ENCODE assay signal across 1 cellular context in the genomic region with DNA sequence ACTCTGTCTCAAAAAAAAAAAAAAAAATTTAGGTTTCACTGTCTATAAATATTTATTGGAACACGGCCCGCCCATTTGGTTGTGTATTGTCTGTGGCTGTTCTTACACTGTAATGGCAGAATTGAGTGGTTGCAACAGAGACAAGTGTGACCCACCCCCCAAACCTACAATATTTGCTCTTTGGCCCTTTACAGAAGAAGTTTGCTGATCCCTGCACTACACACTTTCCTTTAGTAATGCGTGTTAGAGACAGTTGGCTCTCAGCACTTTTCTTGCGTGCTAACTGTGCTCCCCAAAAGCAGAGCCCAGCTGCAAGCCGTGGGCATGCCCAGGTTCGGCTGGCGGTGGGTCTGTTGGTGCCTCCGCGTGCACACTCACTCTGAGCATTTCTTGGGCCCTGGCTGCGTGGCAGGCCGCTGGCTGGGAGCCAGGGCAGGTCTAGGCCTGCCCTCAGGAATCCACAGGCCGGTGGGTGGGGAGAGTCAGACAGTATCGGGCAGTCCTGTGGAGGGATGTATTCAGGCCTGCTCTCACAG.
A peak's percentile ranks its signal among the peaks of the same experiment; 100 is the strongest.
TF ChIP-seq lines count a peak whose summit lies in the region.

No MANE protein-coding gene starts in this region.

TF ChIP-seq in HCT116, 20 proteins besides CTCF, POLR2A, EP300 and RAD21 (continued from another document):
- TF ChIP-seq, protein P1, sequence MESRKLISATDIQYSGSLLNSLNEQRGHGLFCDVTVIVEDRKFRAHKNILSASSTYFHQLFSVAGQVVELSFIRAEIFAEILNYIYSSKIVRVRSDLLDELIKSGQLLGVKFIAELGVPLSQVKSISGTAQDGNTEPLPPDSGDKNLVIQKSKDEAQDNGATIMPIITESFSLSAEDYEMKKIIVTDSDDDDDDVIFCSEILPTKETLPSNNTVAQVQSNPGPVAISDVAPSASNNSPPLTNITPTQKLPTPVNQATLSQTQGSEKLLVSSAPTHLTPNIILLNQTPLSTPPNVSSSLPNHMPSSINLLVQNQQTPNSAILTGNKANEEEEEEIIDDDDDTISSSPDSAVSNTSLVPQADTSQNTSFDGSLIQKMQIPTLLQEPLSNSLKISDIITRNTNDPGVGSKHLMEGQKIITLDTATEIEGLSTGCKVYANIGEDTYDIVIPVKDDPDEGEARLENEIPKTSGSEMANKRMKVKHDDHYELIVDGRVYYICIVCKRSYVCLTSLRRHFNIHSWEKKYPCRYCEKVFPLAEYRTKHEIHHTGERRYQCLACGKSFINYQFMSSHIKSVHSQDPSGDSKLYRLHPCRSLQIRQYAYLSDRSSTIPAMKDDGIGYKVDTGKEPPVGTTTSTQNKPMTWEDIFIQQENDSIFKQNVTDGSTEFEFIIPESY (IDR thresholded peaks at IDR 0.05; ENCODE audit: extremely low read depth, insufficient replicate concordance, low read length), result no peak
- TF ChIP-seq CEBPB (IDR thresholded peaks at IDR 0.05; ENCODE audit: low read depth) (no peak), ZFX (IDR thresholded peaks at IDR 0.05) (no peak), SIN3A (IDR thresholded peaks at IDR 0.05; ENCODE audit: low read depth) (no peak), EZH2 (IDR thresholded peaks at IDR 0.05) (no peak), YY1 (IDR thresholded peaks at IDR 0.05; ENCODE audit: extremely low read depth, insufficient replicate concordance, low read depth, low read length) (no peak), SP1 (IDR thresholded peaks at IDR 0.05; ENCODE audit: low read depth) (peak; percentile 32; the same call in 1 of the 2 replicates), ZNF274 (IDR thresholded peaks at IDR 0.05; ENCODE audit: low read depth, low read length) (no peak), FOSL1 (IDR thresholded peaks at IDR 0.05; ENCODE audit: low read depth) (no peak), SRF (IDR thresholded peaks at IDR 0.05; ENCODE audit: low read depth) (no peak), CBX3 (IDR thresholded peaks at IDR 0.05; ENCODE audit: low read depth) (no peak), TCF7L2 (IDR thresholded peaks at IDR 0.05; ENCODE audit: borderline replicate concordance, extremely low read depth, insufficient read depth, insufficient read length) (no peak)
- TF ChIP-seq, protein P2, sequence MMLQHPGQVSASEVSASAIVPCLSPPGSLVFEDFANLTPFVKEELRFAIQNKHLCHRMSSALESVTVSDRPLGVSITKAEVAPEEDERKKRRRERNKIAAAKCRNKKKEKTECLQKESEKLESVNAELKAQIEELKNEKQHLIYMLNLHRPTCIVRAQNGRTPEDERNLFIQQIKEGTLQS (IDR thresholded peaks at IDR 0.05), result no peak
